29 cellular contexts compared by ENCODE assay signal in the genomic region with DNA sequence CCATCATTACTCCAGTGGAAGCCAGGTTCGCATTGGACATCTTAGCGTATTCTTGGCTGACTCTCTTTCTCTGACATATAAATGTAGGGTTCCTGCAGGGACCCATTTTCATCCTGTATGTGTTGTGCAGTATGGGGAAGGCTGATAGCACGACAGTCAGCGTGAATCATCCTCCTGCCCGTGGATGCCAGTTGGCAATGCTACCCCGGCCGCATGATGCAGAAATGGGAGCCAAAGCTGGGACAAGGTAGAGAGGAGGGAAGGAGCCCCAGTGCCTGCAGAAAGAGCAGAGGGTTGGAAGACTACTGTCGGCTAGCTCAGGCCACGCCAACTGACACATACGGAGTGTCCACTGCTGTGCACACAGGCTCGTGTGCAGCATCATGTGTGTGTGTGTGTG.
A peak's percentile ranks its signal among the peaks of the same experiment; 100 is the strongest.
DNase-seq lines count a peak whose midpoint lies in the region; FAIRE-seq and TF ChIP-seq lines count a peak whose summit lies in the region.
"Had no signal": no experiment of that assay in that cellular context is flagged by ENCODE, and none has a peak within 500 bp of the region (broad histone marks: within the 10 kb centered on the region; RNA-seq: fewer than 3 reads in every experiment).

No MANE protein-coding gene starts in this region.

- H3K36me3 Mint-ChIP-seq in T-helper 2 cell treated with Interferon-gamma antibody and Interleukin-4, amounts not matched to agents 5 μg/mL and 100 μg/mL, for 36 hours (ENCODE audit: low read depth), result no peaks in the 10 kb centered on the region
- H3K36me3 Mint-ChIP-seq: CD8-positive, alpha-beta T cell had no signal

- intact Hi-C loops in A673 (cut with micrococcal nuclease; ENCODE audit: unreplicated experiment), result no loop called here

- no peak overlapping the region for H3K27ac Mint-ChIP-seq in T-helper 2 cell treated with Interferon-gamma antibody and Interleukin-4, amounts not matched to agents 5 μg/mL and 100 μg/mL, for 36 hours
- H3K27ac Mint-ChIP-seq: B cell; CD8-positive, alpha-beta T cell had no signal

- no peak overlapping the region for H3K4me3 ChIP-seq in A673 (ENCODE audit: low read depth, low read length, poor library complexity, severe bottlenecking)
- H3K4me3 ChIP-seq: K562, PC-9, SJCRH30 had no signal

- DNase-seq in Ammon's horn (ENCODE audit: low spot score) (peak; percentile 62), HTR-8/SVneo (ENCODE audit: insufficient read length, low spot score) (no peak), occipital lobe (lab: John Stamatoyannopoulos, UW) (peak; percentile 29), epidermal melanocyte (ENCODE audit: insufficient read length, low spot score) (no peak), A673 (ENCODE audit: low spot score) (no peak), islet precursor cell (no peak)
- DNase-seq in T-helper 2 cell treated with Interferon-gamma antibody and Interleukin-4, amounts not matched to agents 5 μg/mL and 100 μg/mL, for 36 hours (ENCODE audit: low spot score), result no peak
- DNase-seq: Caco-2; CD8-positive, alpha-beta T cell; DMS79; EL; GF-D8; Kasumi-1; NCI-H2029 treated with DMSO at 0.1 percent for 48 hours; NCI-H226; NCI-H524 treated with DMSO at 0.1 percent for 48 hours; NCI-H82; NK-92 treated with Interleukin-12 subunit alpha and Interleukin-12 subunit beta, amount 100 ng/mL, for 24 hours; PC-9; SJCRH30 had no signal

- POLR2A ChIA-PET in A673 (lab: Charles Lee; ENCODE audit: low non-redundant PET), result no interaction called here

- H3K36me3 ChIP-seq in A673 (ENCODE audit: insufficient read depth, low read length, poor library complexity, severe bottlenecking), result no peaks in the 10 kb centered on the region
- H3K36me3 ChIP-seq: SJCRH30 had no signal

- peaks cover 4% of the 10 kb centered on the region for H3K27me3 Mint-ChIP-seq in T-helper 2 cell treated with Interferon-gamma antibody and Interleukin-4, amounts not matched to agents 5 μg/mL and 100 μg/mL, for 36 hours (ENCODE audit: low read depth)
- H3K27me3 Mint-ChIP-seq: B cell had no signal

- peak; percentile 51 for FAIRE-seq in HTR-8/SVneo (lab: Jason Lieb, UNC)
- FAIRE-seq: A204.1, GM12891, GM19239, H54, K562 had no signal

- peak overlapping the region; percentile 11 for H3K27ac ChIP-seq in angular gyrus (ENCODE audit: low read depth, low read length)
- no peak overlapping the region for H3K27ac ChIP-seq in A673 (ENCODE audit: low read depth, low read length, poor library complexity, severe bottlenecking)
- H3K27ac ChIP-seq: C4-2B, HL-60, PC-9, SJCRH30 had no signal

- CTCF ChIA-PET in A673 (lab: Charles Lee), result no interaction called here

- H3K9me3 Mint-ChIP-seq in T-helper 2 cell treated with Interferon-gamma antibody and Interleukin-4, amounts not matched to agents 5 μg/mL and 100 μg/mL, for 36 hours, result no peaks in the 10 kb centered on the region
- H3K9me3 Mint-ChIP-seq: CD8-positive, alpha-beta T cell had no signal

- peaks cover 11% of the 10 kb centered on the region for H3K27me3 ChIP-seq in A673 (replicated peaks; ENCODE audit: insufficient read depth, low read depth, low read length, poor library complexity)

- no peaks in the 10 kb centered on the region for H3K4me1 ChIP-seq in A673 (ENCODE audit: insufficient read depth, low read length, poor library complexity, severe bottlenecking)
- H3K4me1 ChIP-seq: Caco-2, SJCRH30 had no signal

- no peak overlapping the region for H3K4me3 Mint-ChIP-seq in T-helper 2 cell treated with Interferon-gamma antibody and Interleukin-4, amounts not matched to agents 5 μg/mL and 100 μg/mL, for 36 hours
- H3K4me3 Mint-ChIP-seq: B cell; CD8-positive, alpha-beta T cell had no signal

- TF ChIP-seq CTCF in A673 (conservative IDR thresholded peaks at IDR 0.05; ENCODE audit: low read depth, low read length), result no peak

- H3K4me1 Mint-ChIP-seq in T-helper 2 cell treated with Interferon-gamma antibody and Interleukin-4, amounts not matched to agents 5 μg/mL and 100 μg/mL, for 36 hours (ENCODE audit: low read depth), result no peaks in the 10 kb centered on the region
- H3K4me1 Mint-ChIP-seq: B cell had no signal

- no peaks in the 10 kb centered on the region for H3K9me3 ChIP-seq in A673 (ENCODE audit: low read depth, low read length, poor library complexity, severe bottlenecking)
- H3K9me3 ChIP-seq: Caco-2, SJCRH30 had no signal

- BruUV-seq in A673 (replicated peaks; lab: Mats Ljungman, UMichigan), result no TSS peak

Comparison
In these comparisons a context has a peak if more than half of its experiments do, and no peak if none do; other contexts are left out.
1. DNase-seq: peak in Ammon's horn (single experiment) and occipital lobe (single experiment); none in HTR-8/SVneo (single experiment), epidermal melanocyte (single experiment), A673 (single experiment), islet precursor cell (single experiment) and T-helper 2 cell treated with Interferon-gamma antibody and Interleukin-4, amounts not matched to agents 5 μg/mL and 100 μg/mL, for 36 hours (single experiment).